ENCODE assay signal across 10 cellular contexts in genomic region chr1:209755926-209756607, GRCh38. TPM values are rescaled to one million over a fixed set of nuclear protein-coding genes. Genes with fewer than 3 reads are reported as not detected.
DNase-seq lines count a peak whose midpoint lies in the region; ATAC-seq and TF ChIP-seq lines count a peak whose summit lies in the region.
"Had no signal": no experiment of that assay in that cellular context is flagged by ENCODE, and none has a peak within 500 bp of the region (broad histone marks: within the 10 kb centered on the region; RNA-seq: fewer than 3 reads in every experiment).

A gene with protein sequence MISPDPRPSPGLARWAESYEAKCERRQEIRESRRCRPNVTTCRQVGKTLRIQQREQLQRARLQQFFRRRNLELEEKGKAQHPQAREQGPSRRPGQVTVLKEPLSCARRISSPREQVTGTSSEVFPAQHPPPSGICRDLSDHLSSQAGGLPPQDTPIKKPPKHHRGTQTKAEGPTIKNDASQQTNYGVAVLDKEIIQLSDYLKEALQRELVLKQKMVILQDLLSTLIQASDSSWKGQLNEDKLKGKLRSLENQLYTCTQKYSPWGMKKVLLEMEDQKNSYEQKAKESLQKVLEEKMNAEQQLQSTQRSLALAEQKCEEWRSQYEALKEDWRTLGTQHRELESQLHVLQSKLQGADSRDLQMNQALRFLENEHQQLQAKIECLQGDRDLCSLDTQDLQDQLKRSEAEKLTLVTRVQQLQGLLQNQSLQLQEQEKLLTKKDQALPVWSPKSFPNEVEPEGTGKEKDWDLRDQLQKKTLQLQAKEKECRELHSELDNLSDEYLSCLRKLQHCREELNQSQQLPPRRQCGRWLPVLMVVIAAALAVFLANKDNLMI (plus strand): TSS chr1:209756053. CDS start chr1:209760040, 3,987 bp downstream.

- H3K4me3 Mint-ChIP-seq in Caco-2 (ENCODE audit: unreplicated experiment): no peak within 1 kb of the TSS

- H3K27ac ChIP-seq in BLaER1: peak within 1 kb of the TSS; percentile 78
- H3K27ac ChIP-seq: tibial artery had no signal

- H3K36me3 ChIP-seq in BLaER1 (peaks cover 16% of the 10 kb centered on the region), Caco-2 (ENCODE audit: control insufficient read depth, insufficient read depth, low read length) (no peaks in the 10 kb centered on the region)
- H3K36me3 ChIP-seq: tibial artery had no signal

- intact Hi-C loops in head of caudate nucleus (cut with DNase I): no loop called here
- intact Hi-C loops in Caco-2 (cut with micrococcal nuclease; ENCODE audit: unreplicated experiment): no loop called here

- no peaks in the 10 kb centered on the region for H3K36me3 Mint-ChIP-seq in Caco-2 (ENCODE audit: insufficient read depth, unreplicated experiment)

- H3K4me3 ChIP-seq in BLaER1 (peak within 1 kb of the TSS; percentile 57), Caco-2 (ENCODE audit: low read depth, low read length) (no peak within 1 kb of the TSS)
- H3K4me3 ChIP-seq: tibial artery had no signal

- H3K4me1 ChIP-seq in BLaER1 (peaks cover 51% of the 10 kb centered on the region), Caco-2 (no peaks in the 10 kb centered on the region)
- H3K4me1 ChIP-seq: tibial artery had no signal

- CTCF ChIA-PET in Caco-2 (lab: Charles Lee): interaction anchor here (1.4 kb wide), 1 partner anchor 9 kb away, joined by 3 read pairs; no protein-coding TSS in a partner anchor

- H3K27ac Mint-ChIP-seq in Caco-2 (ENCODE audit: unreplicated experiment): no peak within 1 kb of the TSS

- H3K27me3 ChIP-seq in BLaER1: no peaks in the 10 kb centered on the region
- H3K27me3 ChIP-seq in Caco-2 (replicated peaks; ENCODE audit: control insufficient read depth, insufficient read depth, low read length): no peaks in the 10 kb centered on the region
- H3K27me3 ChIP-seq: tibial artery had no signal

- H4K20me1 ChIP-seq in BLaER1: no peaks in the 10 kb centered on the region

- H3K9me3 ChIP-seq in BLaER1: no peaks in the 10 kb centered on the region
- H3K9me3 ChIP-seq in Caco-2: no peaks in the 10 kb centered on the region
- H3K9me3 ChIP-seq: tibial artery had no signal

- POLR2A ChIA-PET in Caco-2 (lab: Charles Lee): no interaction called here

- no TSS peak for BruUV-seq in Caco-2 (replicated peaks; lab: Mats Ljungman, UMichigan)

- no peak for TF ChIP-seq CTCF in Caco-2 (IDR thresholded peaks at IDR 0.05; ENCODE audit: insufficient read depth in 1 of 2, low read depth in 1 of 2, low read length in 1 of 2, severe bottlenecking in 1 of 2, unreplicated experiment in 1 of 2)

- no peaks in the 10 kb centered on the region for H3K4me1 Mint-ChIP-seq in Caco-2 (ENCODE audit: low read depth, unreplicated experiment)

- peak; percentile 29 to 79 for DNase-seq in activated CD4-positive, alpha-beta T cell treated with anti-CD3 and anti-CD28 coated beads, Interleukin-2, amount 50 U/mL, for 24 hours (ENCODE audit: low read depth in 1 of 2, low spot score in 1 of 2)
- DNase-seq in head of caudate nucleus (peak in 25 of 42 donors; percentile 17 to 66 (median 35)), NCI-H69 (lab: John Stamatoyannopoulos, UW) (no peak), Caco-2 (no peak)
- DNase-seq in stimulated activated CD8-positive, alpha-beta memory T cell treated with anti-CD3 and anti-CD28 coated beads, Interleukin-7, amount 100 ng/mL, for 1 hour (ENCODE audit: low read depth in 2 of 2): peak; percentile 34 to 48

- H3K9me3 Mint-ChIP-seq in Caco-2 (ENCODE audit: unreplicated experiment): no peaks in the 10 kb centered on the region

- peak; percentile 78 for ATAC-seq in GM19455 (IDR thresholded peaks at IDR 0.05; ENCODE audit: unreplicated experiment)
- peak; percentile 75 for ATAC-seq in HG03571 (IDR thresholded peaks at IDR 0.05; ENCODE audit: unreplicated experiment)

- peak within 1 kb of the TSS; percentile 96 for H3K4me2 ChIP-seq in BLaER1

- no peaks in the 10 kb centered on the region for H3K27me3 Mint-ChIP-seq in Caco-2 (ENCODE audit: insufficient read depth, unreplicated experiment)

- peak within 1 kb of the TSS; percentile 43 for H3K9ac ChIP-seq in BLaER1

RNA-seq across cellular contexts. Expression of the gene that starts here (rescaled TPM):
- not detected in 2 replicates for total RNA-seq in Caco-2 (2022)
- total RNA-seq: dermis microvascular lymphatic vessel endothelial cell had no signal

Comparison
In these comparisons a context has a peak if more than half of its experiments do, and no peak if none do; other contexts are left out.
1. DNase-seq: peak in activated CD4-positive, alpha-beta T cell treated with anti-CD3 and anti-CD28 coated beads, Interleukin-2, amount 50 U/mL, for 24 hours (2 of 2), head of caudate nucleus (25 of 42) and stimulated activated CD8-positive, alpha-beta memory T cell treated with anti-CD3 and anti-CD28 coated beads, Interleukin-7, amount 100 ng/mL, for 1 hour (2 of 2); none in NCI-H69 (single experiment) and Caco-2 (0 of 2).